ENCODE assay signal across 8 cellular contexts in genomic region chr1:20660363-20661234, GRCh38. TPM values are rescaled to one million over a fixed set of nuclear protein-coding genes. Genes with fewer than 3 reads are reported as not detected.
A peak's percentile ranks its signal among the peaks of the same experiment; 100 is the strongest.
DNase-seq lines count a peak whose midpoint lies in the region; ATAC-seq, FAIRE-seq and TF ChIP-seq lines count a peak whose summit lies in the region.

No MANE protein-coding gene starts in this region.

- H3K36me3 Mint-ChIP-seq in natural killer cell = no peaks in the 10 kb centered on the region

- no peaks in the 10 kb centered on the region for H3K27me3 Mint-ChIP-seq in natural killer cell (ENCODE audit: low read depth in 2 of 2)

- H3K4me3 ChIP-seq in PC-3 (ENCODE audit: low read length) (peak overlapping the region; percentile 97), ectodermal cell (ENCODE audit: insufficient read depth, low read depth, low read length) (peak overlapping the region; percentile 84)

- peak overlapping the region; percentile 93 to 96 for H3K27ac Mint-ChIP-seq in natural killer cell

- no peaks in the 10 kb centered on the region for H3K9me2 ChIP-seq in PC-3 (replicated peaks; ENCODE audit: low read length)

- H3K36me3 ChIP-seq in PC-3 (ENCODE audit: low read depth, low read length) = peaks cover 28% of the 10 kb centered on the region; the same call in 1 of the 2 replicates
- peaks cover 14% of the 10 kb centered on the region for H3K36me3 ChIP-seq in ectodermal cell (ENCODE audit: control insufficient read depth, insufficient read depth, low read length)

- intact Hi-C loops in PC-3 (cut with micrococcal nuclease) (loop anchor here (5.0 kb wide), 1 partner anchor 127 kb away; the partner anchor contains the start of gene HP1BP3), natural killer cell (cut with micrococcal nuclease) (no loop called here)

- H3K4me1 ChIP-seq in PC-3 (ENCODE audit: insufficient read depth, low read length) (peaks cover 8% of the 10 kb centered on the region; the same call in 1 of the 2 replicates), ectodermal cell (ENCODE audit: control insufficient read depth, insufficient read depth, low read length) (peaks cover 18% of the 10 kb centered on the region)

- WGBS in ectodermal cell, 2 experiments = 4 to 5% methylated on average over 28 of the region's 28 CpGs

- CTCF ChIA-PET in PC-3 (lab: Charles Lee) = interaction anchor here (0.6 kb wide), 1 partner anchor 19 kb away, joined by 11 read pairs; no protein-coding TSS in a partner anchor
- CTCF ChIA-PET in GM10248 (lab: Yijun Ruan, JAX) = interaction anchor here (0.6 to 2.7 kb wide), 10 partner anchors 7 to 86 kb away, joined by 3 to 20 read pairs (median 3); partner anchors contain the start of gene PINK1
- CTCF ChIA-PET in HEK293T (lab: Yijun Ruan, JAX) = interaction anchor here (0.5 to 1.4 kb wide), 3 partner anchors 26 to 526 kb away, joined by 3 to 6 read pairs (median 3); no protein-coding TSS in a partner anchor

- FAIRE-seq in HTR-8/SVneo (lab: Jason Lieb, UNC) = no peak

- peak overlapping the region; percentile 24; the same call in 1 of the 2 replicates for H3K27ac ChIP-seq in PC-3 (ENCODE audit: low read length)
- H3K27ac ChIP-seq in ectodermal cell (ENCODE audit: insufficient read depth, low read depth, low read length, poor library complexity, severe bottlenecking) = no peak overlapping the region

- peak overlapping the region; percentile 96 for H3K9ac ChIP-seq in PC-3 (ENCODE audit: low read length)

- H3K9me3 ChIP-seq in PC-3 (ENCODE audit: low read length) (no peaks in the 10 kb centered on the region), ectodermal cell (ENCODE audit: control insufficient read depth, low read length) (no peaks in the 10 kb centered on the region)

- peaks cover 56% of the 10 kb centered on the region for H3K79me2 ChIP-seq in PC-3 (ENCODE audit: low read length)

- H3K27me3 ChIP-seq in PC-3 (ENCODE audit: low read length) (no peaks in the 10 kb centered on the region), ectodermal cell (ENCODE audit: control insufficient read depth, insufficient read depth, low read length, poor library complexity, severe bottlenecking) (no peaks in the 10 kb centered on the region)

- peak overlapping the region; percentile 98 for H3K4me3 Mint-ChIP-seq in natural killer cell

- H3K4me2 ChIP-seq in PC-3 (ENCODE audit: low read length) = peak overlapping the region; percentile 95

- no peak for TF ChIP-seq CTCF in PC-3 (conservative IDR thresholded peaks at IDR 0.05; ENCODE audit: low read depth, low read length)
- no peak for TF ChIP-seq CTCF in natural killer cell (IDR thresholded peaks at IDR 0.05)
- no peak for TF ChIP-seq CTCF in GM10248 (IDR thresholded peaks at IDR 0.05; ENCODE audit: control extremely low read depth, extremely low read depth, low read depth, missing control alignments)

- H4K20me1 ChIP-seq in PC-3 (ENCODE audit: low read length) = 0 out of 2 replicates have a peak, but pooled peaks cover 5% of the 10 kb centered on the region

- H3K4me1 Mint-ChIP-seq in natural killer cell = peaks cover 53% of the 10 kb centered on the region in 2 donors

- POLR2A ChIA-PET in PC-3 (lab: Charles Lee; ENCODE audit: unreplicated experiment) (interaction anchor here (0.6 to 1.0 kb wide), 3 partner anchors 27 to 154 kb away, joined by 3 to 4 read pairs (median 4); partner anchors contain the start of gene CDA), GM10248 (lab: Yijun Ruan, JAX) (interaction anchor here (0.9 to 1.2 kb wide), 2 partner anchors 10 to 126 kb away, joined by 4 to 10 read pairs; partner anchors contain the start of gene HP1BP3), HEK293T (lab: Yijun Ruan, JAX) (interaction anchor here (0.6 to 2.1 kb wide), 28 partner anchors 8 to 173 kb away, joined by 3 to 18 read pairs (median 5); partner anchors contain the start of genes CDA and MUL1)

- H3K9me3 Mint-ChIP-seq in natural killer cell = no peaks in the 10 kb centered on the region

- no peaks in the 10 kb centered on the region for H3F3A ChIP-seq in PC-3 (ENCODE audit: low read length, unreplicated experiment)

- ATAC-seq in PC-3 (no peak; the same call in 1 of the 2 replicates), natural killer cell (peak; percentile 15 to 21 (median 18))

- BruUV-seq in PC-3 (replicated peaks; lab: Mats Ljungman, UMichigan) = TSS peak; percentile 60

- DNase-seq in stimulated activated CD4-positive, alpha-beta T cell treated with anti-CD3 and anti-CD28 coated beads, Interleukin-15, amount 100 ng/mL, for 24 hours = peak; percentile 22
- no peak for DNase-seq in stimulated activated CD4-positive, alpha-beta T cell treated with anti-CD3 and anti-CD28 coated beads, Interleukin-2, amount 100 ng/mL, for 24 hours
- DNase-seq in PC-3 (no peak), natural killer cell (no peak), GM10248 (ENCODE audit: extremely low spot score) (no peak), HTR-8/SVneo (ENCODE audit: insufficient read length, low spot score) (no peak), HEK293T (ENCODE audit: extremely low spot score) (no peak)

- H2AFZ ChIP-seq in PC-3 (ENCODE audit: low read length) = peak overlapping the region; percentile 72

TF ChIP-seq in HEK293T, 16 proteins besides CTCF, POLR2A, EP300 and RAD21:
- no peak for TF ChIP-seq BHLHE40 (IDR thresholded peaks at IDR 0.05; ENCODE audit: borderline replicate concordance)

RNA-seq across cellular contexts. Expression of gene DDOST, which starts 0.6 kb away (rescaled TPM):
- total RNA-seq in PC-3 (2014; rRNA removed) (334 and 357 TPM in 2 replicates), natural killer cell (100 to 1,000 TPM; 137 to 158 (median 153) TPM)
- polyA plus RNA-seq in ectodermal cell (2013, experiment 1 of 4) = 243 TPM
- polyA plus RNA-seq in ectodermal cell (2013, experiment 2 of 4) = 233 TPM
- 157 TPM for polyA plus RNA-seq in ectodermal cell (2013, experiment 3 of 4)
- polyA plus RNA-seq in ectodermal cell (2013, experiment 4 of 4) = 183 TPM

RNA-seq across cellular contexts. Expression of gene PINK1, which starts 27.3 kb away (rescaled TPM):
- total RNA-seq in PC-3 (2014; rRNA removed) (129 and 160 TPM in 2 replicates), natural killer cell (10 to 100 TPM; 10.8 to 16.2 (median 15.0) TPM)
- 25.1 TPM for polyA plus RNA-seq in ectodermal cell (2013, experiment 1 of 4)
- polyA plus RNA-seq in ectodermal cell (2013, experiment 2 of 4) = 21.9 TPM
- polyA plus RNA-seq in ectodermal cell (2013, experiment 3 of 4) = 18.4 TPM
- 21.4 TPM for polyA plus RNA-seq in ectodermal cell (2013, experiment 4 of 4)

RNA-seq across cellular contexts. Expression of gene KIF17, which starts 57.2 kb away (rescaled TPM):
- total RNA-seq in PC-3 (2014; rRNA removed) (0.33 and 2.8 TPM in 2 replicates), natural killer cell (not detected)
- polyA plus RNA-seq in ectodermal cell (2013, experiment 1 of 4) = 6.2 TPM
- polyA plus RNA-seq in ectodermal cell (2013, experiment 2 of 4) = 6.8 TPM
- 9.9 TPM for polyA plus RNA-seq in ectodermal cell (2013, experiment 3 of 4)
- 10.3 TPM for polyA plus RNA-seq in ectodermal cell (2013, experiment 4 of 4)
